Comparison of ENCODE assay signal across 8 cellular contexts in genomic region chr4:12633058-12633651, GRCh38.
A peak's percentile ranks its signal among the peaks of the same experiment; 100 is the strongest.
DNase-seq lines count a peak whose midpoint lies in the region; ATAC-seq and TF ChIP-seq lines count a peak whose summit lies in the region.

No MANE protein-coding gene starts in this region.

- H3K36me3 ChIP-seq in left lung: no peaks in the 10 kb centered on the region

- no peaks in the 10 kb centered on the region for H3K27me3 ChIP-seq in left lung

- peak; percentile 85 to 87 for TF ChIP-seq CTCF in left lung (IDR thresholded peaks at IDR 0.05)

- no peak overlapping the region for H3K4me3 ChIP-seq in left lung

- H3K9me3 ChIP-seq in left lung: peaks cover 0 to 9% of the 10 kb centered on the region in 2 donors

- DNase-seq in Ammon's horn (ENCODE audit: low spot score): peak; percentile 86
- DNase-seq in NCI-H2227 treated with DMSO at 0.1 percent for 48 hours (lab: John Stamatoyannopoulos, UW): peak; percentile 43
- peak; percentile 74 for DNase-seq in activated CD4-positive, CD25-positive, alpha-beta regulatory T cell treated with anti-CD3 and anti-CD28 coated beads, Interleukin-2, amount 50 U/mL, for 72 hours
- DNase-seq in cerebellum (ENCODE audit: low spot score): peak; percentile 53
- peak; percentile 54 to 80 for DNase-seq in left lung
- peak; percentile 58 to 70 for DNase-seq in stimulated activated CD4-positive, alpha-beta T cell treated with anti-CD3 and anti-CD28 coated beads, Interleukin-4, amount 100 ng/mL, for 48 hours (ENCODE audit: low read depth in 2 of 2)

- intact Hi-C loops in left lung (cut with DNase I): no loop called here

- no peaks in the 10 kb centered on the region for H3K4me1 ChIP-seq in left lung

- peak; percentile 98 for ATAC-seq in GM19023 (IDR thresholded peaks at IDR 0.05; ENCODE audit: unreplicated experiment)
- peak; percentile 97 for ATAC-seq in HG03135 (IDR thresholded peaks at IDR 0.05; ENCODE audit: unreplicated experiment)
- ATAC-seq in left lung: peak; percentile 94

- H3K27ac ChIP-seq in left lung: no peak overlapping the region
